Comparison of ENCODE assay signal across 1 cellular context in the genomic region with DNA sequence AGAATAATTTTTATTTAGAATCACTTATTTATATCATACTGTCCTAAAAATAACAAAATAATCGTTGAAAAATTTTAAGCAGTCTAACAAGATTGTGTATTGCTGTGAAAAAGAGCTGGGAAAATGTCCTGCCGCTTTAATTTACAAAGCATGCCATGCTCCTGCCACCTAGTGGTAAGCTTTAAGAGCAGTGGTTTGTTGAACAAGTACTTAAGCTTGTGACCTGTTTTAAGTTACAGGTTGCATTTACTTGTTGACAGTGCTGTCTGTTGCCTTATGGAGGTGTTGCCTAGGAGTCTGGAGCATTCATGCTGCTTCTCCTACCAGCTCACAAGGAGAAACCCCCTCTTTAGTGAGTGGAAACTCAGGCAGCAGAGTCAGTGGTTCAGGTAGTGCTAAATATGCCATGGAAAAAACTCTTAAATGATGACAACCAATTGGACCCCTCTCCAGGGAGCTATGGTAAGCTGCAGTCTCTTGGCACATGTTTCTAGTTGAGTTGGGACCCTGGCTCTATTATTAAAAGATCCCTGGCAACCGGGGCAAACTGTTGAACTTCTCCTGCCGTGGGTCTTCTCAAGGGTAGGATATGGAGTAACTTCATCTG.
TF ChIP-seq lines count a peak whose summit lies in the region.

No MANE protein-coding gene starts in this region.

TF ChIP-seq in HCT116, 20 proteins besides CTCF, POLR2A, EP300 and RAD21 (continued from another document):
- TF ChIP-seq, protein P1, sequence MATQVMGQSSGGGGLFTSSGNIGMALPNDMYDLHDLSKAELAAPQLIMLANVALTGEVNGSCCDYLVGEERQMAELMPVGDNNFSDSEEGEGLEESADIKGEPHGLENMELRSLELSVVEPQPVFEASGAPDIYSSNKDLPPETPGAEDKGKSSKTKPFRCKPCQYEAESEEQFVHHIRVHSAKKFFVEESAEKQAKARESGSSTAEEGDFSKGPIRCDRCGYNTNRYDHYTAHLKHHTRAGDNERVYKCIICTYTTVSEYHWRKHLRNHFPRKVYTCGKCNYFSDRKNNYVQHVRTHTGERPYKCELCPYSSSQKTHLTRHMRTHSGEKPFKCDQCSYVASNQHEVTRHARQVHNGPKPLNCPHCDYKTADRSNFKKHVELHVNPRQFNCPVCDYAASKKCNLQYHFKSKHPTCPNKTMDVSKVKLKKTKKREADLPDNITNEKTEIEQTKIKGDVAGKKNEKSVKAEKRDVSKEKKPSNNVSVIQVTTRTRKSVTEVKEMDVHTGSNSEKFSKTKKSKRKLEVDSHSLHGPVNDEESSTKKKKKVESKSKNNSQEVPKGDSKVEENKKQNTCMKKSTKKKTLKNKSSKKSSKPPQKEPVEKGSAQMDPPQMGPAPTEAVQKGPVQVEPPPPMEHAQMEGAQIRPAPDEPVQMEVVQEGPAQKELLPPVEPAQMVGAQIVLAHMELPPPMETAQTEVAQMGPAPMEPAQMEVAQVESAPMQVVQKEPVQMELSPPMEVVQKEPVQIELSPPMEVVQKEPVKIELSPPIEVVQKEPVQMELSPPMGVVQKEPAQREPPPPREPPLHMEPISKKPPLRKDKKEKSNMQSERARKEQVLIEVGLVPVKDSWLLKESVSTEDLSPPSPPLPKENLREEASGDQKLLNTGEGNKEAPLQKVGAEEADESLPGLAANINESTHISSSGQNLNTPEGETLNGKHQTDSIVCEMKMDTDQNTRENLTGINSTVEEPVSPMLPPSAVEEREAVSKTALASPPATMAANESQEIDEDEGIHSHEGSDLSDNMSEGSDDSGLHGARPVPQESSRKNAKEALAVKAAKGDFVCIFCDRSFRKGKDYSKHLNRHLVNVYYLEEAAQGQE (IDR thresholded peaks at IDR 0.05; ENCODE audit: low read depth): no peak
- TF ChIP-seq EZH2phosphoT487 (IDR thresholded peaks at IDR 0.05; ENCODE audit: borderline replicate concordance) (no peak), ZFX (IDR thresholded peaks at IDR 0.05) (no peak), FOSL1 (IDR thresholded peaks at IDR 0.05; ENCODE audit: low read depth) (no peak)
- TF ChIP-seq, protein P2, sequence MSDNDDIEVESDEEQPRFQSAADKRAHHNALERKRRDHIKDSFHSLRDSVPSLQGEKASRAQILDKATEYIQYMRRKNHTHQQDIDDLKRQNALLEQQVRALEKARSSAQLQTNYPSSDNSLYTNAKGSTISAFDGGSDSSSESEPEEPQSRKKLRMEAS (IDR thresholded peaks at IDR 0.05): no peak
TF ChIP-seq in HCT116: peak in this region for 0.
